Comparison of ENCODE assay signal across 8 cellular contexts in the genomic region with DNA sequence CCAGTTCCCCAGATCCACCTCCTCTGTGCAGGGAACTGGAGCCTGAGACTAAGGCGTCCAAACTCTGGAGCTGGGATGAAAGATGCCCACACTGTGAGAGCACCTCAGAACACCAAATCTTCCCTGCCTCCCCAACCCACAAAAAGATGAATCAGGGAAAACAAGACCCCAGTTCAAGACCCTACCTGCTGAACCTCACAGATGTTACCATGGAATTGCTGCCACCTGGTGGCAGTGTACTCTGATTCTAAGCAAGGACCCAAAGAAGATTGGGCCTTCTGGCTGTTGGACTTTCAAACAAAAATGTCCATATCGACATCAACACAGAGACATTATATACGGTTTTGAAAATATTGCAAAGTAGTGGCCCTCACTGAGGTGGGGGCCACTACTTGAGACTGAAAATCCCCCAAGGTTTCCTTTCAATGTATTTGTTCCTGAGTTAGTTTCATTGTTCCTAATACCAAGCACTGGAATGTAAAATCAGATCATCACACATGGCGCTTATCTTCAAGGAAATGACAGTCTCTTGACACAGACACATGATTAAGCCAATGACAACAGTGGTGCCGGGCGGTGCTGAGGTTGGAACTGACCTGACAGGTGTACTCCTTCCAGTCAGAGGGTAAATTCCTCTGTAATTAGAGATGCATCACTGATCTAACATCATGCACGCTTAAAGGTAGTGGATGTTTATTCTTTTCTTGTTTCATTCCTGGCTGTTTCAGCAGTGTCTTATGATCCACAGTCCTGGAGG.
DNase-seq lines count a peak whose midpoint lies in the region; ATAC-seq lines count a peak whose summit lies in the region.

No MANE protein-coding gene starts in this region.

- H3K9me3 Mint-ChIP-seq in activated naive CD8-positive, alpha-beta T cell treated with anti-CD3 and anti-CD28 coated beads for 36 hours: no peaks in the 10 kb centered on the region

- H3K4me3 Mint-ChIP-seq in activated naive CD8-positive, alpha-beta T cell treated with anti-CD3 and anti-CD28 coated beads for 36 hours: no peak overlapping the region

- H3K36me3 ChIP-seq in H7 (replicated peaks; ENCODE audit: control insufficient read depth, insufficient read depth, low read length): no peaks in the 10 kb centered on the region

- peaks cover 6% of the 10 kb centered on the region for H3K27me3 Mint-ChIP-seq in activated naive CD8-positive, alpha-beta T cell treated with anti-CD3 and anti-CD28 coated beads for 36 hours

- no peaks in the 10 kb centered on the region for H3K4me1 Mint-ChIP-seq in activated naive CD8-positive, alpha-beta T cell treated with anti-CD3 and anti-CD28 coated beads for 36 hours

- ATAC-seq in HG03095 (IDR thresholded peaks at IDR 0.05; ENCODE audit: unreplicated experiment) (no peak), GM19452 (IDR thresholded peaks at IDR 0.05; ENCODE audit: unreplicated experiment) (no peak), HG03521 (IDR thresholded peaks at IDR 0.05; ENCODE audit: unreplicated experiment) (no peak)

- H3K4me3 ChIP-seq in H7 (ENCODE audit: insufficient read depth, low read depth, low read length): no peak overlapping the region

- H3K36me3 Mint-ChIP-seq in activated naive CD8-positive, alpha-beta T cell treated with anti-CD3 and anti-CD28 coated beads for 36 hours: no peaks in the 10 kb centered on the region

- DNase-seq in CD1c-positive myeloid dendritic cell (ENCODE audit: extremely low spot score): peak; percentile 28
- DNase-seq in H7: peak; percentile 73
- peak; percentile 3 for DNase-seq in activated naive CD8-positive, alpha-beta T cell treated with anti-CD3 and anti-CD28 coated beads for 36 hours
- DNase-seq in left kidney (ENCODE audit: low read depth, low spot score): peak; percentile 21
- DNase-seq in activated gamma-delta T cell (lab: John Stamatoyannopoulos, UW): no peak

- peaks cover 2% of the 10 kb centered on the region; the same call in 1 of the 2 replicates for H3K27me3 ChIP-seq in H7 (ENCODE audit: control insufficient read depth, insufficient read depth, low read length)

- no peak overlapping the region for H3K27ac Mint-ChIP-seq in activated naive CD8-positive, alpha-beta T cell treated with anti-CD3 and anti-CD28 coated beads for 36 hours
